ENCODE assay signal across 12 cellular contexts in genomic region chr3:8869613-8870012, GRCh38.
DNase-seq lines count a peak whose midpoint lies in the region; ATAC-seq and TF ChIP-seq lines count a peak whose summit lies in the region.
"Had no signal": no experiment of that assay in that cellular context is flagged by ENCODE, and none has a peak within 500 bp of the region (broad histone marks: within the 10 kb centered on the region; RNA-seq: fewer than 3 reads in every experiment).

No MANE protein-coding gene starts in this region.

- H3K27ac ChIP-seq in hepatocyte (peak overlapping the region; percentile 88), upper lobe of right lung (no peak overlapping the region), colonic mucosa (no peak overlapping the region)
- H3K27ac ChIP-seq: coronary artery had no signal

- no peak overlapping the region for H3K27ac Mint-ChIP-seq in activated naive CD4-positive, alpha-beta T cell treated with anti-CD3 and anti-CD28 coated beads, Interleukin-2, amount 50 U/mL, for 72 hours
- no peak overlapping the region for H3K27ac Mint-ChIP-seq in activated naive CD4-positive, alpha-beta T cell treated with anti-CD3 and anti-CD28 coated beads, Interleukin-2, amount 10 ng/mL, durations not matched to agents 7 days and 5 days
- H3K27ac Mint-ChIP-seq: stimulated activated naive B cell treated with anti-CD40 and anti-IgM and Interleukin-4, amounts not matched to agents 10 μg/mL and 1 μg/mL and 100 μg/mL, for 72 hours; T-helper 1 cell treated with Interleukin-12 subunit alpha and Interleukin-12 subunit beta and Interleukin-4 antibody, amounts not matched to agents 30 μg/mL and 1 μg/mL, for 36 hours had no signal

- no peaks in the 10 kb centered on the region for H3K79me2 ChIP-seq in hepatocyte

- no peak overlapping the region for H3K4me3 Mint-ChIP-seq in activated naive CD4-positive, alpha-beta T cell treated with anti-CD3 and anti-CD28 coated beads, Interleukin-2, amount 10 ng/mL, durations not matched to agents 7 days and 5 days
- H3K4me3 Mint-ChIP-seq: stimulated activated naive B cell treated with anti-CD40 and anti-IgM and Interleukin-4, amounts not matched to agents 10 μg/mL and 1 μg/mL and 100 μg/mL, for 72 hours; T-helper 1 cell treated with Interleukin-12 subunit alpha and Interleukin-12 subunit beta and Interleukin-4 antibody, amounts not matched to agents 30 μg/mL and 1 μg/mL, for 36 hours had no signal

- H3K36me3 Mint-ChIP-seq in activated naive CD4-positive, alpha-beta T cell treated with anti-CD3 and anti-CD28 coated beads, Interleukin-2, amount 50 U/mL, for 72 hours: peaks cover 0 to 8% of the 10 kb centered on the region in 2 donors
- H3K36me3 Mint-ChIP-seq in activated naive CD4-positive, alpha-beta T cell treated with anti-CD3 and anti-CD28 coated beads, Interleukin-2, amount 10 ng/mL, durations not matched to agents 7 days and 5 days: no peaks in the 10 kb centered on the region

- H3K4me1 ChIP-seq in adipocyte (ENCODE audit: control insufficient read depth, insufficient read depth, low read length): peaks cover 19% of the 10 kb centered on the region
- H3K4me1 ChIP-seq in hepatocyte (ENCODE audit: insufficient read depth): peaks cover 10% of the 10 kb centered on the region
- no peaks in the 10 kb centered on the region for H3K4me1 ChIP-seq in upper lobe of right lung
- H3K4me1 ChIP-seq in colonic mucosa: no peaks in the 10 kb centered on the region

- H3K9me3 ChIP-seq in adipocyte (ENCODE audit: control insufficient read depth, low read length) (no peaks in the 10 kb centered on the region), hepatocyte (ENCODE audit: low read depth) (no peaks in the 10 kb centered on the region), upper lobe of right lung (no peaks in the 10 kb centered on the region), colonic mucosa (no peaks in the 10 kb centered on the region)

- H3K4me3 ChIP-seq in adipocyte (ENCODE audit: low read length): no peak overlapping the region
- no peak overlapping the region for H3K4me3 ChIP-seq in hepatocyte
- no peak overlapping the region for H3K4me3 ChIP-seq in upper lobe of right lung
- no peak overlapping the region for H3K4me3 ChIP-seq in colonic mucosa
- H3K4me3 ChIP-seq: coronary artery had no signal

- no peak overlapping the region for H2AFZ ChIP-seq in hepatocyte

- intact Hi-C loops in upper lobe of right lung (cut with DNase I) (no loop called here), colonic mucosa (cut with DNase I) (no loop called here)

- H3K27me3 ChIP-seq in adipocyte (replicated peaks; ENCODE audit: control insufficient read depth, insufficient read depth, low read length): no peaks in the 10 kb centered on the region
- no peaks in the 10 kb centered on the region for H3K27me3 ChIP-seq in hepatocyte
- no peaks in the 10 kb centered on the region for H3K27me3 ChIP-seq in upper lobe of right lung
- no peaks in the 10 kb centered on the region for H3K27me3 ChIP-seq in colonic mucosa

- no peaks in the 10 kb centered on the region for H3K4me1 Mint-ChIP-seq in activated naive CD4-positive, alpha-beta T cell treated with anti-CD3 and anti-CD28 coated beads, Interleukin-2, amount 10 ng/mL, durations not matched to agents 7 days and 5 days

- no peaks in the 10 kb centered on the region for H3K36me3 ChIP-seq in adipocyte (ENCODE audit: control insufficient read depth, insufficient read depth, low read length, severe bottlenecking)
- no peaks in the 10 kb centered on the region for H3K36me3 ChIP-seq in hepatocyte (replicated peaks; ENCODE audit: insufficient read depth, low read depth)
- H3K36me3 ChIP-seq in upper lobe of right lung: no peaks in the 10 kb centered on the region
- H3K36me3 ChIP-seq in colonic mucosa: no peaks in the 10 kb centered on the region

- no peaks in the 10 kb centered on the region for H3K9me2 ChIP-seq in hepatocyte (replicated peaks; ENCODE audit: insufficient read depth)

- H3K9ac ChIP-seq in adipocyte (ENCODE audit: low read length) (no peak overlapping the region), colonic mucosa (ENCODE audit: low read depth in 2 of 2, low read length in 2 of 2) (no peak overlapping the region)

- no peak for DNase-seq in activated naive CD4-positive, alpha-beta T cell treated with anti-CD3 and anti-CD28 coated beads, Interleukin-2, amount 50 U/mL, for 72 hours (ENCODE audit: low spot score in 2 of 2)
- no peak for DNase-seq in activated naive CD4-positive, alpha-beta T cell treated with anti-CD3 and anti-CD28 coated beads, Interleukin-2, amount 10 ng/mL, durations not matched to agents 7 days and 5 days
- DNase-seq in adipocyte (ENCODE audit: low read depth): peak; percentile 82
- peak; percentile 65 for DNase-seq in hepatocyte (ENCODE audit: low spot score)
- no peak for DNase-seq in upper lobe of right lung
- DNase-seq in colonic mucosa: no peak
- DNase-seq: GOT3; stimulated activated naive B cell treated with anti-CD40 and anti-IgM and Interleukin-4, amounts not matched to agents 10 μg/mL and 1 μg/mL and 100 μg/mL, for 72 hours had no signal

- H3K9me3 Mint-ChIP-seq in activated naive CD4-positive, alpha-beta T cell treated with anti-CD3 and anti-CD28 coated beads, Interleukin-2, amount 50 U/mL, for 72 hours: peaks cover 0 to 3% of the 10 kb centered on the region in 2 donors
- H3K9me3 Mint-ChIP-seq in activated naive CD4-positive, alpha-beta T cell treated with anti-CD3 and anti-CD28 coated beads, Interleukin-2, amount 10 ng/mL, durations not matched to agents 7 days and 5 days: no peaks in the 10 kb centered on the region
- H3K9me3 Mint-ChIP-seq: T-helper 1 cell treated with Interleukin-12 subunit alpha and Interleukin-12 subunit beta and Interleukin-4 antibody, amounts not matched to agents 30 μg/mL and 1 μg/mL, for 36 hours had no signal

- 56% methylated on average over 2 of the region's 2 CpGs for WGBS in hepatocyte (ENCODE audit: low lambda C conversion rate, missing lambda C conversion rate)

- H3K4me2 ChIP-seq in hepatocyte: no peak overlapping the region

- TF ChIP-seq CTCF in hepatocyte (IDR thresholded peaks at IDR 0.05; ENCODE audit: poor library complexity) (no peak), upper lobe of right lung (IDR thresholded peaks at IDR 0.05) (no peak), colonic mucosa (IDR thresholded peaks at IDR 0.05) (no peak)

- H3K27me3 Mint-ChIP-seq in activated naive CD4-positive, alpha-beta T cell treated with anti-CD3 and anti-CD28 coated beads, Interleukin-2, amount 10 ng/mL, durations not matched to agents 7 days and 5 days: no peaks in the 10 kb centered on the region
- H3K27me3 Mint-ChIP-seq: stimulated activated naive B cell treated with anti-CD40 and anti-IgM and Interleukin-4, amounts not matched to agents 10 μg/mL and 1 μg/mL and 100 μg/mL, for 72 hours had no signal

- no peaks in the 10 kb centered on the region for H4K20me1 ChIP-seq in hepatocyte (ENCODE audit: insufficient read depth, poor library complexity, severe bottlenecking)

- ATAC-seq in activated naive CD4-positive, alpha-beta T cell treated with anti-CD3 and anti-CD28 coated beads, Interleukin-2, amount 50 U/mL, for 72 hours: peak; percentile 31 to 55
- ATAC-seq in upper lobe of right lung (peak; percentile 26), GM18511 (IDR thresholded peaks at IDR 0.05; ENCODE audit: unreplicated experiment) (no peak), GM18907 (IDR thresholded peaks at IDR 0.05; ENCODE audit: unreplicated experiment) (no peak)
- ATAC-seq: stimulated activated naive B cell treated with anti-CD40 and anti-IgM and Interleukin-4, amounts not matched to agents 10 μg/mL and 1 μg/mL and 100 μg/mL, for 72 hours had no signal

- CTCF ChIA-PET in activated naive CD4-positive, alpha-beta T cell treated with anti-CD3 and anti-CD28 coated beads, Interleukin-2, amount 10 ng/mL, durations not matched to agents 7 days and 5 days (lab: Charles Lee): interaction anchor here (0.8 kb wide), 1 partner anchor 100 kb away, joined by 3 read pairs; the partner anchor contains the start of gene OXTR

Comparison
In these comparisons a context has a peak if more than half of its experiments do, and no peak if none do; other contexts are left out.
1. ATAC-seq: peak in activated naive CD4-positive, alpha-beta T cell treated with anti-CD3 and anti-CD28 coated beads, Interleukin-2, amount 50 U/mL, for 72 hours (2 of 2) and upper lobe of right lung (single experiment); none in GM18511 (single experiment) and GM18907 (single experiment).
2. DNase-seq: peak in adipocyte (single experiment) and hepatocyte (single experiment); none in activated naive CD4-positive, alpha-beta T cell treated with anti-CD3 and anti-CD28 coated beads, Interleukin-2, amount 50 U/mL, for 72 hours (0 of 2), activated naive CD4-positive, alpha-beta T cell treated with anti-CD3 and anti-CD28 coated beads, Interleukin-2, amount 10 ng/mL, durations not matched to agents 7 days and 5 days (single experiment), upper lobe of right lung (single experiment) and colonic mucosa (single experiment).